In genomic region chr11:9016916-9017642, GRCh38 we compare ENCODE assay signal across 20 cellular contexts. TPM values are rescaled to one million over a fixed set of nuclear protein-coding genes. Genes with fewer than 3 reads are reported as not detected.
A peak's percentile ranks its signal among the peaks of the same experiment; 100 is the strongest.
DNase-seq lines count a peak whose midpoint lies in the region; ATAC-seq, FAIRE-seq and TF ChIP-seq lines count a peak whose summit lies in the region.
"Had no signal": no experiment of that assay in that cellular context is flagged by ENCODE, and none has a peak within 500 bp of the region (broad histone marks: within the 10 kb centered on the region; RNA-seq: fewer than 3 reads in every experiment).

No MANE protein-coding gene starts in this region.

- no peak overlapping the region for H3K9ac ChIP-seq in BLaER1 treated with 17β-estradiol and CSF1 and Interleukin-3, amounts not matched to agents 10 nM and 100 nM

- H3K4me3 ChIP-seq in BLaER1 treated with 17β-estradiol and CSF1 and Interleukin-3, amounts not matched to agents 10 nM and 100 nM: no peak overlapping the region
- H3K4me3 ChIP-seq: ascending aorta, heart right ventricle, SJCRH30 had no signal

- H3K4me1 ChIP-seq in BLaER1 treated with 17β-estradiol and CSF1 and Interleukin-3, amounts not matched to agents 10 nM and 100 nM: peaks cover 0 to 30% (median 14%) of the 10 kb centered on the region in 10 experiments; a peak in 18 of 20 replicates
- H3K4me1 ChIP-seq: ascending aorta had no signal

- H3K27ac ChIP-seq in BLaER1 treated with 17β-estradiol and CSF1 and Interleukin-3, amounts not matched to agents 10 nM and 100 nM: peak overlapping the region in 5 of 11 experiments; percentile 20 to 49 (median 35); a peak in 6 of 22 replicates
- H3K27ac ChIP-seq: ascending aorta, SJCRH30 had no signal

- FAIRE-seq in GM12892 (lab: Jason Lieb, UNC): peak; percentile 66
- FAIRE-seq: small intestine, urothelium cell line had no signal

- H3K4me2 ChIP-seq in BLaER1 treated with 17β-estradiol and CSF1 and Interleukin-3, amounts not matched to agents 10 nM and 100 nM: peak overlapping the region; percentile 22 to 67 (median 48); a peak in 19 of 22 replicates

- no peak for ATAC-seq in HG03045 (IDR thresholded peaks at IDR 0.05; ENCODE audit: unreplicated experiment)
- ATAC-seq: CD8-positive, alpha-beta T cell had no signal

- H3K9me3 ChIP-seq in BLaER1 treated with 17β-estradiol and CSF1 and Interleukin-3, amounts not matched to agents 10 nM and 100 nM (replicated peaks in 1 of 11): no peaks in the 10 kb centered on the region
- H3K9me3 ChIP-seq: ascending aorta, SJCRH30 had no signal

- DNase-seq in GM12892 (ENCODE audit: insufficient read length) (no peak), NCI-H748 treated with DMSO at 0.1 percent for 48 hours (lab: John Stamatoyannopoulos, UW) (peak; percentile 55), dermis blood vessel endothelial cell (peak; percentile 67), NCI-H345 (lab: John Stamatoyannopoulos, UW) (no peak), NCI-H524 treated with DMSO at 0.1 percent for 48 hours (lab: John Stamatoyannopoulos, UW) (no peak), kidney glomerular epithelial cell (lab: John Stamatoyannopoulos, UW) (no peak)
- DNase-seq: activated CD8-positive, alpha-beta memory T cell treated with anti-CD3 and anti-CD28 coated beads, Interleukin-2, amount 50 U/mL, for 4 hours; activated gamma-delta T cell treated with Interleukin-2 at 50 U/mL for 16 hours; CD8-positive, alpha-beta T cell; cerebellar nuclear complex; natural killer cell; NCI-H1694 treated with DMSO at 0.1 percent for 48 hours; small intestine; stimulated activated CD4-positive, alpha-beta T cell treated with anti-CD3 and anti-CD28 coated beads, Interleukin-4, amount 100 ng/mL, for 24 hours had no signal

- H3K36me3 ChIP-seq in BLaER1 treated with 17β-estradiol and CSF1 and Interleukin-3, amounts not matched to agents 10 nM and 100 nM: no peaks in the 10 kb centered on the region
- H3K36me3 ChIP-seq: ascending aorta, heart right ventricle, SJCRH30 had no signal

- no peaks in the 10 kb centered on the region for H3K27me3 ChIP-seq in BLaER1 treated with 17β-estradiol and CSF1 and Interleukin-3, amounts not matched to agents 10 nM and 100 nM
- H3K27me3 ChIP-seq: ascending aorta, heart right ventricle, SJCRH30 had no signal

- no peak for TF ChIP-seq POLR2A in GM12892 (IDR thresholded peaks at IDR 0.05; ENCODE audit: low read depth, low read length)

- no peaks in the 10 kb centered on the region for H4K20me1 ChIP-seq in BLaER1 treated with 17β-estradiol and CSF1 and Interleukin-3, amounts not matched to agents 10 nM and 100 nM

RNA-seq across cellular contexts. Expression of gene NRIP3, which starts 13.3 kb away (rescaled TPM):
- polyA plus RNA-seq in GM12892 (2012; ENCODE audit: missing spikeins): not detected
- 1.2 and 2.0 TPM in 2 replicates for total RNA-seq in dermis blood vessel endothelial cell

RNA-seq across cellular contexts. Expression of gene TMEM9B, which starts 52.8 kb away (rescaled TPM):
- 29.7 TPM for polyA plus RNA-seq in GM12892 (2012; ENCODE audit: missing spikeins)
- total RNA-seq in dermis blood vessel endothelial cell: 33.2 and 41.9 TPM in 2 replicates

Comparison
In these comparisons a context has a peak if more than half of its experiments do, and no peak if none do; other contexts are left out.
1. DNase-seq: peak in NCI-H748 treated with DMSO at 0.1 percent for 48 hours (single experiment) and dermis blood vessel endothelial cell (single experiment); none in GM12892 (single experiment), NCI-H345 (single experiment), NCI-H524 treated with DMSO at 0.1 percent for 48 hours (single experiment) and kidney glomerular epithelial cell (single experiment).